In the genomic region with DNA sequence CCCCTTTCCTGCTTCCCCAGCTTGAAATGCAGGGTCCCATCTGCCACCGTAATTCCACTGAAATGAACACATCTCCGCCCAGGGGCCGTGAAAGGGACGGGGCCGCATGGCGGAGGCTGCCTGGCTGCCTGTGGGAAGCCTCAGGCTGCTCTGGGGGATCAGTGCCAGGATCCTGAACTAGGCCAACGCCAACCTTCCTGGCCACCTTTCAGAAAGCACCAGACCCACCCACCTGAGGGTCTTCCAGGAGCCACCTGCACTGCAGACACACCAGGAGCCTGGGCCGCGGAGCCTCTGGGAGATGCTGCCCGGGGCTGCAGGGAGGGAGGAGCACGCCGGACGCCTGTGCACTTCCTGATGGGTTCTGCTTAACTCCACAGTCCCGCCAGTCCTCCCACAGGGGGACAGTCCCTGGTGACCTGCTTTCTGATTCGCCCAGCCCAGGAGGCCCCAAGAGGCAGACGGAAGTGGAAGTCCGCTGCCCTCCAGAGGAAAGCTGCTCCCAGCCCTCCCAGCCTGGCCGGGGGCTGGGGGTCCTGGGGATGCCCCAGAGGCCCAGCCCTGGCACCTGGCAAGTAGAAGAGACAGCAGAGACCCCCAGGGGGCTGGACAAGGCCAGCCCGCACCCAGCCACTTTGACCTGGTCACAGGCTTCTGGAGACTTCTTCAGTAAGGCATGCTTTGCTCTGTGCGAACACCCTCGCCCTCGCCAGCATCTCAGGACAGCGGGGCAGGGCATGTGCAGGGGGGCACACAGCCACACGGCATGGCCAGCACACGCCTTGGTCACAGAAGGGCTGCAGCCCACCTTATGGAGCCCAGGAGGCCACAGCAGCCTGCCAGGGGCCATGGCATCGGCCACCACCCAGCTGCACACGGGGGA, we compare ENCODE assay signal across 10 cellular contexts. TPM values are rescaled to one million over a fixed set of nuclear protein-coding genes. Genes with fewer than 3 reads are reported as not detected.
DNase-seq lines count a peak whose midpoint lies in the region; ATAC-seq, FAIRE-seq and TF ChIP-seq lines count a peak whose summit lies in the region.
"Had no signal": no experiment of that assay in that cellular context is flagged by ENCODE, and none has a peak within 500 bp of the region (broad histone marks: within the 10 kb centered on the region; RNA-seq: fewer than 3 reads in every experiment).

A gene with protein sequence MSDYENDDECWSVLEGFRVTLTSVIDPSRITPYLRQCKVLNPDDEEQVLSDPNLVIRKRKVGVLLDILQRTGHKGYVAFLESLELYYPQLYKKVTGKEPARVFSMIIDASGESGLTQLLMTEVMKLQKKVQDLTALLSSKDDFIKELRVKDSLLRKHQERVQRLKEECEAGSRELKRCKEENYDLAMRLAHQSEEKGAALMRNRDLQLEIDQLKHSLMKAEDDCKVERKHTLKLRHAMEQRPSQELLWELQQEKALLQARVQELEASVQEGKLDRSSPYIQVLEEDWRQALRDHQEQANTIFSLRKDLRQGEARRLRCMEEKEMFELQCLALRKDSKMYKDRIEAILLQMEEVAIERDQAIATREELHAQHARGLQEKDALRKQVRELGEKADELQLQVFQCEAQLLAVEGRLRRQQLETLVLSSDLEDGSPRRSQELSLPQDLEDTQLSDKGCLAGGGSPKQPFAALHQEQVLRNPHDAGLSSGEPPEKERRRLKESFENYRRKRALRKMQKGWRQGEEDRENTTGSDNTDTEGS (minus strand): TSS at position 370 of the 883 bp plus-strand sequence. CDS start 1,591 bp downstream, outside the sequence.

- FAIRE-seq in urothelium cell line (lab: Jason Lieb, UNC) (no peak), H54 (lab: Jason Lieb, UNC) (no peak)
- FAIRE-seq: endometrium had no signal

- DNase-seq in GM10248 (ENCODE audit: extremely low spot score) (peak; percentile 75), SJCRH30 (peak; percentile 84), foreskin fibroblast (peak; percentile 53 to 74), retina (peak; percentile 83), urothelium cell line (ENCODE audit: low spot score) (no peak), H54 (ENCODE audit: insufficient read length, low spot score) (no peak)
- no peak for DNase-seq in central memory CD4-positive, alpha-beta T cell
- DNase-seq: stimulated activated CD4-positive, alpha-beta T cell treated with anti-CD3 and anti-CD28 coated beads, Interleukin-4, amount 100 ng/mL, for 1 hour had no signal

- no peak for TF ChIP-seq CTCF in GM10248 (IDR thresholded peaks at IDR 0.05; ENCODE audit: control extremely low read depth, extremely low read depth, low read depth, missing control alignments)
- no peak for TF ChIP-seq CTCF in foreskin fibroblast (IDR thresholded peaks at IDR 0.05; ENCODE audit: low read depth, low read length)

- no peak for TF ChIP-seq POLR2A in H54 (IDR thresholded peaks at IDR 0.05; ENCODE audit: low read depth, low read length)

- no peak for ATAC-seq in HG02973 (IDR thresholded peaks at IDR 0.05; ENCODE audit: unreplicated experiment)

- no peaks in the 10 kb centered on the region for H3K9me3 ChIP-seq in SJCRH30 (replicated peaks)

- H3K4me1 ChIP-seq in SJCRH30: peaks cover 7% of the 10 kb centered on the region; the same call in 1 of the 2 replicates

- H3K27ac ChIP-seq in SJCRH30: peak within 1 kb of the TSS; percentile 35

- CTCF ChIA-PET in GM10248 (lab: Yijun Ruan, JAX): interaction anchor here (1.0 to 5.4 kb wide), 3 partner anchors 11 to 17 kb away, joined by 3 to 39 read pairs (median 3); a partner anchor contains a TSS

- POLR2A ChIA-PET in GM10248 (lab: Yijun Ruan, JAX): no interaction called here

- peak within 1 kb of the TSS; percentile 58 for H3K4me3 ChIP-seq in SJCRH30
- peak within 1 kb of the TSS; percentile 12 to 27 for H3K4me3 ChIP-seq in foreskin fibroblast (ENCODE audit: low read depth in 1 of 2, low read length in 2 of 2)

- peaks cover 5% of the 10 kb centered on the region for H3K36me3 ChIP-seq in SJCRH30

- no peaks in the 10 kb centered on the region for H3K27me3 ChIP-seq in SJCRH30

RNA-seq across cellular contexts. Expression of the gene that starts here (rescaled TPM):
- 8.8 and 11.8 TPM in 2 replicates for total RNA-seq in SJCRH30 (2014; rRNA removed; shearing (Covaris generic))

Comparison
In these comparisons a context has a peak if more than half of its experiments do, and no peak if none do; other contexts are left out.
1. DNase-seq: peak in GM10248 (single experiment), SJCRH30 (2 of 2), foreskin fibroblast (2 of 2) and retina (single experiment); none in central memory CD4-positive, alpha-beta T cell (single experiment), urothelium cell line (single experiment) and H54 (single experiment).